ENCODE assay signal across 8 cellular contexts in genomic region chr15:82952156-82953081, GRCh38. TPM values are rescaled to one million over a fixed set of nuclear protein-coding genes. Genes with fewer than 3 reads are reported as not detected.
A peak's percentile ranks its signal among the peaks of the same experiment; 100 is the strongest.
DNase-seq lines count a peak whose midpoint lies in the region; ATAC-seq and TF ChIP-seq lines count a peak whose summit lies in the region.

HOMER2 (minus strand) TSS chr15:82952720; CDS start chr15:82952535, 185 bp downstream.

- no peak within 1 kb of the TSS for H3K18ac ChIP-seq in H9 (ENCODE audit: insufficient read length, low read depth, low read length)

- H3K9me3 ChIP-seq in BLaER1 = no peaks in the 10 kb centered on the region
- H3K9me3 ChIP-seq in H9 (ENCODE audit: control insufficient read depth, low read depth, low read length) = no peaks in the 10 kb centered on the region
- H3K9me3 ChIP-seq in SK-N-SH = no peaks in the 10 kb centered on the region
- H3K9me3 ChIP-seq in thymus (ENCODE audit: control insufficient read depth) = no peaks in the 10 kb centered on the region

- POLR2A ChIA-PET in SK-N-SH (lab: Yijun Ruan, JAX) = no interaction called here

- H3K4me1 Mint-ChIP-seq in H9 = peaks cover 5 to 8% of the 10 kb centered on the region in 2 experiments; a peak in 3 of 4 replicates
- no peaks in the 10 kb centered on the region for H3K4me1 Mint-ChIP-seq in memory B cell

- peak within 1 kb of the TSS; percentile 64 to 83 for H3K4me3 Mint-ChIP-seq in H9
- H3K4me3 Mint-ChIP-seq in memory B cell = peak within 1 kb of the TSS; percentile 63

- no peak within 1 kb of the TSS for H2BK5ac ChIP-seq in H9 (ENCODE audit: insufficient read length, low read length)

- H3K23me2 ChIP-seq in H9 (ENCODE audit: insufficient read length, low read depth, low read length, poor library complexity, severe bottlenecking) = peaks cover 8% of the 10 kb centered on the region

- no peak within 1 kb of the TSS for H3T11ph ChIP-seq in H9 (ENCODE audit: low read length)

- H2AFZ ChIP-seq in H9 (ENCODE audit: low read length) (peak within 1 kb of the TSS; percentile 71), SK-N-SH (ENCODE audit: low read depth) (no peak within 1 kb of the TSS)

- H3K23ac ChIP-seq in H9 (ENCODE audit: insufficient read length, low read depth, low read length) = no peak within 1 kb of the TSS

- TF ChIP-seq CTCF in H9 (conservative IDR thresholded peaks at IDR 0.05) (no peak), SK-N-SH (IDR thresholded peaks at IDR 0.05) (no peak)

- H3K27me3 Mint-ChIP-seq in H9 (ENCODE audit: low read depth) = peaks cover 14% of the 10 kb centered on the region
- H3K27me3 Mint-ChIP-seq in memory B cell = peaks cover 3% of the 10 kb centered on the region

- no peaks in the 10 kb centered on the region for H3K79me2 ChIP-seq in H9 (ENCODE audit: insufficient read depth, low read length)
- H3K79me2 ChIP-seq in SK-N-SH (ENCODE audit: insufficient read depth) = no peaks in the 10 kb centered on the region

- TF ChIP-seq RAD21 in SK-N-SH (IDR thresholded peaks at IDR 0.05; ENCODE audit: low read length) = 0 out of 2 replicates have a peak, but pooled peaks have one; percentile 7

- ATAC-seq in memory B cell (ENCODE audit: low read depth) (peak; percentile 80), HG02973 (IDR thresholded peaks at IDR 0.05; ENCODE audit: unreplicated experiment) (no peak), GM21723 (IDR thresholded peaks at IDR 0.05; ENCODE audit: unreplicated experiment) (no peak)

- peak within 1 kb of the TSS; percentile 27; the same call in 1 of the 2 replicates for H3K27ac ChIP-seq in BLaER1
- H3K27ac ChIP-seq in H9 (ENCODE audit: insufficient read length, low read depth, low read length) = no peak within 1 kb of the TSS
- H3K27ac ChIP-seq in SK-N-SH (ENCODE audit: low read depth in 2 of 2, low read length in 1 of 2) = no peak within 1 kb of the TSS
- no peak within 1 kb of the TSS for H3K27ac ChIP-seq in thymus (ENCODE audit: low read depth)

- no peak within 1 kb of the TSS for H2BK120ac ChIP-seq in H9 (ENCODE audit: low read depth, low read length, poor library complexity, severe bottlenecking)

- H3K4me1 ChIP-seq in BLaER1 = peaks cover 27% of the 10 kb centered on the region
- no peaks in the 10 kb centered on the region for H3K4me1 ChIP-seq in H9 (ENCODE audit: insufficient read depth, low read length)
- H3K4me1 ChIP-seq in SK-N-SH (ENCODE audit: control insufficient read depth in 1 of 2, insufficient read depth in 2 of 2, low read depth in 1 of 2, low read length in 1 of 2) = peaks cover 0 to 5% of the 10 kb centered on the region in 2 experiments; a peak in 1 of 4 replicates
- H3K4me1 ChIP-seq in thymus (ENCODE audit: control insufficient read depth, insufficient read depth, low read length) = peaks cover 3% of the 10 kb centered on the region

- H3K36me3 ChIP-seq in BLaER1 (no peaks in the 10 kb centered on the region), SK-N-SH (replicated peaks in 1 of 2; ENCODE audit: control insufficient read depth in 1 of 2, insufficient read depth in 2 of 2, low read length in 1 of 2) (no peaks in the 10 kb centered on the region), thymus (ENCODE audit: control insufficient read depth, insufficient read depth) (no peaks in the 10 kb centered on the region)

- no peak within 1 kb of the TSS for H4K5ac ChIP-seq in H9 (ENCODE audit: insufficient read length, low read depth, low read length)

- no peak within 1 kb of the TSS for H4K91ac ChIP-seq in H9 (ENCODE audit: insufficient read length, low read depth, low read length)

- H3K4ac ChIP-seq in H9 (ENCODE audit: low read depth, low read length) = no peak within 1 kb of the TSS

- H3K9ac ChIP-seq in BLaER1 (peak within 1 kb of the TSS; percentile 62; the same call in 1 of the 2 replicates), H9 (ENCODE audit: extremely low read depth, insufficient read length, low read length) (no peak within 1 kb of the TSS), SK-N-SH (peak within 1 kb of the TSS; percentile 9; the same call in 1 of the 2 replicates)

- H2BK15ac ChIP-seq in H9 (ENCODE audit: low read depth, low read length) = no peak within 1 kb of the TSS

- H4K20me1 ChIP-seq in BLaER1 (peaks cover 15% of the 10 kb centered on the region), H9 (ENCODE audit: control insufficient read depth, insufficient read depth, insufficient read length) (no peaks in the 10 kb centered on the region), SK-N-SH (ENCODE audit: insufficient read depth) (no peaks in the 10 kb centered on the region)

- peak; percentile 55 for DNase-seq in H9
- DNase-seq in SK-N-SH = peak; percentile 91
- peak; percentile 64 for DNase-seq in ecto neural progenitor cell (ENCODE audit: low spot score)
- DNase-seq in memory B cell (ENCODE audit: low spot score in 2 of 2) = peak in 1 of 2 donors; percentile 18

- H2AK5ac ChIP-seq in H9 (ENCODE audit: insufficient read length, low read length) = no peak within 1 kb of the TSS

- no peaks in the 10 kb centered on the region for H3K9me2 ChIP-seq in SK-N-SH

- H4K8ac ChIP-seq in H9 (replicated peaks; ENCODE audit: insufficient read length, low read depth, low read length) = no peak within 1 kb of the TSS

- CTCF ChIA-PET in SK-N-SH (lab: Yijun Ruan, JAX) = interaction anchor here (1.0 kb wide), 1 partner anchor 9 kb away, joined by 3 read pairs; no protein-coding TSS in a partner anchor

- H3K36me3 Mint-ChIP-seq in H9 (ENCODE audit: insufficient read depth in 1 of 3, low read depth in 3 of 3) = no peaks in the 10 kb centered on the region
- H3K36me3 Mint-ChIP-seq in memory B cell = no peaks in the 10 kb centered on the region

- no peak within 1 kb of the TSS for H2BK12ac ChIP-seq in H9 (ENCODE audit: insufficient read length, low read depth, low read length)

- H3K4me3 ChIP-seq in BLaER1 = peak within 1 kb of the TSS; percentile 72
- peak within 1 kb of the TSS; percentile 59 to 67 for H3K4me3 ChIP-seq in SK-N-SH (ENCODE audit: low read depth in 2 of 2, low read length in 1 of 2)
- H3K4me3 ChIP-seq in thymus (ENCODE audit: low read length) = peak within 1 kb of the TSS; percentile 50

- no peaks in the 10 kb centered on the region for H3K79me1 ChIP-seq in H9 (ENCODE audit: insufficient read depth, low read depth, low read length, poor library complexity, severe bottlenecking)

- peak within 1 kb of the TSS; percentile 35; the same call in 1 of the 2 replicates for H3K14ac ChIP-seq in H9 (ENCODE audit: insufficient read depth, low read length)

- peaks cover 60% of the 10 kb centered on the region for H3K27me3 ChIP-seq in BLaER1
- peaks cover 2% of the 10 kb centered on the region; the same call in 1 of the 2 replicates for H3K27me3 ChIP-seq in H9 (ENCODE audit: insufficient read depth, low read length)
- H3K27me3 ChIP-seq in SK-N-SH (ENCODE audit: insufficient read depth) = no peaks in the 10 kb centered on the region
- H3K27me3 ChIP-seq in thymus (ENCODE audit: control insufficient read depth, insufficient read depth) = peaks cover 22% of the 10 kb centered on the region

- no peaks in the 10 kb centered on the region for H3K9me3 Mint-ChIP-seq in H9
- no peaks in the 10 kb centered on the region for H3K9me3 Mint-ChIP-seq in memory B cell

- H3F3A ChIP-seq in SK-N-SH (replicated peaks; ENCODE audit: insufficient read depth) = no peaks in the 10 kb centered on the region

- H3K56ac ChIP-seq in H9 (ENCODE audit: insufficient read length, low read depth, low read length) = no peak within 1 kb of the TSS

- H3K4me2 ChIP-seq in BLaER1 (peak within 1 kb of the TSS; percentile 97), H9 (ENCODE audit: insufficient read depth, insufficient read length, low read length) (peak within 1 kb of the TSS; percentile 82), SK-N-SH (peak within 1 kb of the TSS; percentile 83)

- no peak for TF ChIP-seq EP300 in SK-N-SH (IDR thresholded peaks at IDR 0.05; ENCODE audit: borderline replicate concordance in 1 of 2, low read depth in 1 of 2, low read length in 1 of 2)

- H2BK20ac ChIP-seq in H9 (ENCODE audit: low read depth, low read length, poor library complexity, severe bottlenecking) = no peak within 1 kb of the TSS

- no peak within 1 kb of the TSS for H3K27ac Mint-ChIP-seq in H9
- H3K27ac Mint-ChIP-seq in memory B cell = no peak within 1 kb of the TSS

- WGBS in H9 (ENCODE audit: extremely low coverage, insufficient read length, low lambda C conversion rate) = no CpG with 5 or more reads among the region's 119 CpGs
- WGBS in SK-N-SH (ENCODE audit: low lambda C conversion rate) = 5% methylated on average over 26 of the region's 119 CpGs
- WGBS in thymus = 2% methylated on average over 119 of the region's 119 CpGs

TF ChIP-seq in SK-N-SH, 30 proteins besides CTCF, POLR2A, EP300 and RAD21:
- TF ChIP-seq SMC3 (IDR thresholded peaks at IDR 0.05; ENCODE audit: low read depth, low read length) = no peak
- peak; percentile 23; the same call in 1 of the 2 replicates for TF ChIP-seq NRF1 (IDR thresholded peaks at IDR 0.05; ENCODE audit: low read depth, low read length)
- TF ChIP-seq CHD2 (IDR thresholded peaks at IDR 0.05; ENCODE audit: low read length, partially characterized antibody) = peak; percentile 5
- no peak for TF ChIP-seq MEF2A (IDR thresholded peaks at IDR 0.05; ENCODE audit: borderline replicate concordance, low read depth)

RNA-seq across cellular contexts. Expression of gene HOMER2, which starts in this region (rescaled TPM):
- total RNA-seq in H9 (2021) = 12.8 and 14.2 TPM in 2 replicates
- polyA plus RNA-seq in SK-N-SH (2012; rRNA removed) (7.3 and 8.2 TPM in 2 replicates), thymus (5.7 TPM)
- 6.8 and 7.3 TPM in 2 replicates for polyA plus RNA-seq in SK-N-SH (2012; cell fraction: cytosol; rRNA removed)
- 15.2 and 18.6 TPM in 2 replicates for polyA plus RNA-seq in SK-N-SH (2012; cell fraction: nucleus; rRNA removed)
